ENCODE assay signal across 28 cellular contexts in the genomic region with DNA sequence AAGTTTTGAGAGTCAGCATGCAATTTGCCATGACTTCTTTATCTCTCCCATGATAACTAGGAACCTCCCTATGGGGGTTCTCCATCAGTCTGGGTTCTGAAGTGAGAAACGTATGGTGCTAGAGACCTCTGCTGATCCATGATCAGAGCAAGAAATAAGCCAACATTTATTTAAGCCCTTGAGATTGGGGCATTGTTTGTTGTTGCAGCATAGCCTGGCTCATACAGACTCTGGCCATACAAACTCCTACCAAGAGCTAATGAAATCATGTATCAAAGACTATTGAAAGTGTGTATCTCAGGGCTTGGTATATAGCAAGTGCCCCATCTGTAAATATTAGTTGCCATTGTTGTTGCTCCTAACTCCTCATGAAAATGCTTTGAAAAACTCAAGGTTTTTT.
"Had no signal": no experiment of that assay in that cellular context is flagged by ENCODE, and none has a peak within 500 bp of the region (broad histone marks: within the 10 kb centered on the region; RNA-seq: fewer than 3 reads in every experiment).

No MANE protein-coding gene starts in this region.

- H3K36me3 ChIP-seq: colonic mucosa, esophagus muscularis mucosa, esophagus squamous epithelium, gastrocnemius medialis, gastroesophageal sphincter, heart left ventricle, heart right ventricle had no signal

- H3K27ac ChIP-seq: colonic mucosa, coronary artery, dorsolateral prefrontal cortex, epithelial cell of prostate, esophagus muscularis mucosa, esophagus squamous epithelium, foreskin keratinocyte, gastrocnemius medialis, gastroesophageal sphincter, heart left ventricle, heart right ventricle had no signal

- DNase-seq: colonic mucosa; cortex of kidney; dermis blood vessel endothelial cell; dorsolateral prefrontal cortex; effector CD4-positive, alpha-beta T cell; effector CD8-positive, alpha-beta T cell; effector memory CD4-positive, alpha-beta T cell; effector memory CD8-positive, alpha-beta T cell; endodermal cell; erythroblast; esophagus squamous epithelium; foreskin fibroblast; foreskin keratinocyte; foreskin melanocyte; gastrocnemius medialis; glutamatergic neuron; head of caudate nucleus; heart left ventricle; heart right ventricle had no signal

- H3K4me1 ChIP-seq: colonic mucosa, esophagus muscularis mucosa, foreskin keratinocyte, gastroesophageal sphincter, heart left ventricle had no signal

- H3K9me3 ChIP-seq: colonic mucosa, gastrocnemius medialis had no signal

- FAIRE-seq: colon, endometrium, endothelial cell of umbilical vein, frontal cortex had no signal

- H3K4me3 ChIP-seq: colonic mucosa, coronary artery, dorsolateral prefrontal cortex, esophagus muscularis mucosa, esophagus squamous epithelium, gastrocnemius medialis, gastroesophageal sphincter, heart left ventricle, heart right ventricle had no signal

- H3K27me3 ChIP-seq: colonic mucosa, dorsolateral prefrontal cortex, esophagus muscularis mucosa, esophagus squamous epithelium, foreskin keratinocyte, gastrocnemius medialis, gastroesophageal sphincter, heart left ventricle, heart right ventricle had no signal

- ATAC-seq: effector memory CD8-positive, alpha-beta T cell; esophagus mucosa; foreskin keratinocyte; gastrocnemius medialis; gastroesophageal sphincter; heart left ventricle; heart right ventricle had no signal
